8 cellular contexts compared by ENCODE assay signal in the genomic region with DNA sequence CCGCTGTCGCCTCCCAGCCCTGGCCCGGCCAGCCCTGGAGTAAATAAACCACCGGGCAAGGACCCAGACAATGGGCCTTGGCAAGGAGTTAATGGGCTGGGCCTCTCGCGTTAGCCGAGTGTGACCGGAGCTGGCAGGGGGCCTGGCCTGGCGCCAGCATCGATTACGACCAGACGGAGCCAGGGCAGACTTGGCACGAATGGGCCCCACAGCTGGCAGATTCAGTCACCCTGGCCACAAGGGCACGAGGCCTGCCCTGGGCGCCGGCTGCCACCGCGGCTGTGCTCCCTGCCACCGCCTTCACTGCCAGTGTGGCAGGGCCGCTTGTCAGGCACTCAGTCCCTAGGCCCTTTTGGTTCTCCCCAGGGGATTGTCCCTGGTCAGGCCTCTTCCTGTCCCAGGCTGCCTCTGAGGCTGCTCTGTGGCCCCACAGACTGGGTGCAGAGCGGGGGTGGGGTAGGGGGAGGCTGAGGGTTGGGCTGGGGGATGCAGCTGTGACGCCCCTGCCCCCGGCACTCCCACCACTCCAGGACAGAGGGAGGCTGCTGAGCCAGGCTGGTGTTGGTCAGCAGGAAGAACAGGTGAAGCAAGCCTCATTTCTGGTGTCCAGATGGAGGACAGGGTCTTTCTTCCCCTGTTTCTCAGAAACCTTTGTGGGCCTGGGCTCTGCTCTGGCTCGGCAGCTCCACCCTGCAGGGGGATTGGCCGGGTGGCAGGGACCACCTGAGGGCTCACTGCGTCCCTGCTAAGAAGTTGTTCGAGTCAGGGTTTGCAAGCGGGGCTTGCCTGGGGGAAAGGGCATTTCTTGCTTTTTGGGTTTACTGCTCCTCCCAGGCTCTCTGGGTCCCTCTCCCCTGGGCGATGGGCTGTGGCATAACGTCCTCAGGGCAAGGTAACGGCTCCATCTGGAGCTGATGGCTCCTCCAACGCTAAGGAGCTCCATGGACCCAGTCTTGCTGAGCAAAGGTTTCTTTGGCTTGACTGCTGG. TPM values are rescaled to one million over a fixed set of nuclear protein-coding genes. Genes with fewer than 3 reads are reported as not detected.
A peak's percentile ranks its signal among the peaks of the same experiment; 100 is the strongest.
DNase-seq lines count a peak whose midpoint lies in the region; ATAC-seq and TF ChIP-seq lines count a peak whose summit lies in the region.

No MANE protein-coding gene starts in this region.

- H3K27me3 ChIP-seq in heart left ventricle = no peaks in the 10 kb centered on the region
- no peaks in the 10 kb centered on the region for H3K27me3 ChIP-seq in Caco-2 (replicated peaks; ENCODE audit: control insufficient read depth, insufficient read depth, low read length)

- no TSS peak for BruUV-seq in Caco-2 (replicated peaks; lab: Mats Ljungman, UMichigan)

- TF ChIP-seq CTCF in heart left ventricle (IDR thresholded peaks at IDR 0.05) = no peak
- TF ChIP-seq CTCF in Caco-2 (IDR thresholded peaks at IDR 0.05; ENCODE audit: insufficient read depth in 1 of 2, low read depth in 1 of 2, low read length in 1 of 2, severe bottlenecking in 1 of 2, unreplicated experiment in 1 of 2) = no peak

- no peaks in the 10 kb centered on the region for H3K4me1 Mint-ChIP-seq in Caco-2 (ENCODE audit: low read depth, unreplicated experiment)

- whole genome bisulfite sequencing in heart left ventricle, 4 donors = 37 to 48% (median 39%) methylated on average over 21 to 32 of the region's 32 CpGs

- no peaks in the 10 kb centered on the region for H3K9me3 Mint-ChIP-seq in Caco-2 (ENCODE audit: unreplicated experiment)

- no peak overlapping the region for H3K27ac Mint-ChIP-seq in Caco-2 (ENCODE audit: unreplicated experiment)

- H3K4me3 ChIP-seq in heart left ventricle (no peak overlapping the region), Caco-2 (ENCODE audit: low read depth, low read length) (no peak overlapping the region)

- no peaks in the 10 kb centered on the region for H3K27me3 Mint-ChIP-seq in Caco-2 (ENCODE audit: insufficient read depth, unreplicated experiment)

- peak; percentile 80 for ATAC-seq in GM21786 (IDR thresholded peaks at IDR 0.05; ENCODE audit: unreplicated experiment)
- ATAC-seq in heart left ventricle = peak; percentile 93 to 97 (median 95)

- intact Hi-C loops in heart left ventricle (cut with DNase I) = loop anchor here in 6 of 10 donors (5.0 kb wide), 2 partner anchors 33 to 38 kb away; a partner anchor contains a TSS
- intact Hi-C loops in Caco-2 (cut with micrococcal nuclease; ENCODE audit: unreplicated experiment) = no loop called here

- H3K27ac ChIP-seq in heart left ventricle = peak overlapping the region in 11 of 12 donors; percentile 37 to 87 (median 69)

- H3K9me3 ChIP-seq in heart left ventricle = no peaks in the 10 kb centered on the region
- H3K9me3 ChIP-seq in Caco-2 = no peaks in the 10 kb centered on the region

- H3K4me1 ChIP-seq in heart left ventricle (peaks cover 0 to 36% (median 22%) of the 10 kb centered on the region in 12 donors), Caco-2 (no peaks in the 10 kb centered on the region)

- TF ChIP-seq POLR2A in heart left ventricle (IDR thresholded peaks at IDR 0.05) = no peak

- no peak overlapping the region for H3K4me3 Mint-ChIP-seq in Caco-2 (ENCODE audit: unreplicated experiment)

- H3K36me3 ChIP-seq in heart left ventricle (peaks cover 0 to 10% (median 0%) of the 10 kb centered on the region in 9 donors), Caco-2 (ENCODE audit: control insufficient read depth, insufficient read depth, low read length) (no peaks in the 10 kb centered on the region; the same call in 1 of the 2 replicates)

- H3K36me3 Mint-ChIP-seq in Caco-2 (ENCODE audit: insufficient read depth, unreplicated experiment) = no peaks in the 10 kb centered on the region

- POLR2A ChIA-PET in Caco-2 (lab: Charles Lee) = no interaction called here

- CTCF ChIA-PET in Caco-2 (lab: Charles Lee) = interaction anchor here (0.6 kb wide), 1 partner anchor 19 kb away, joined by 3 read pairs; no protein-coding TSS in a partner anchor

- DNase-seq in DMS53 treated with DMSO at 0.1 percent for 48 hours (lab: John Stamatoyannopoulos, UW; ENCODE audit: unreplicated experiment) = peak; percentile 91
- DNase-seq in NCI-H1092 treated with DMSO at 0.1 percent for 48 hours (lab: John Stamatoyannopoulos, UW) = peak; percentile 94
- DNase-seq in SW480 (ENCODE audit: low spot score) = peak; percentile 78
- DNase-seq in heart left ventricle = peak; percentile 92 to 97 (median 93)
- DNase-seq in pulmonary artery endothelial cell (ENCODE audit: low read depth, low spot score) = peak; percentile 45
- DNase-seq in HuH-7.5 (ENCODE audit: low spot score) = no peak
- no peak for DNase-seq in Caco-2

RNA-seq across cellular contexts. Expression of a gene that starts 30.5 kb away (rescaled TPM):
- 100 to 1,000 TPM; 189 to 446 (median 218) TPM for total RNA-seq in heart left ventricle
- 100 to 1,000 TPM; 379 to 702 TPM for polyA plus RNA-seq in heart left ventricle
- 219 and 266 TPM in 2 replicates for total RNA-seq in pulmonary artery endothelial cell
- 220 and 223 TPM in 2 replicates for total RNA-seq in Caco-2 (2022)

RNA-seq across cellular contexts. Expression of a gene that starts 39.2 kb away (rescaled TPM):
- total RNA-seq in heart left ventricle (10 to 100 TPM in 2 of 9 donors, 1 to 10 TPM in 7; 1.2 to 12.9 (median 3.5) TPM), pulmonary artery endothelial cell (1.1 and 2.5 TPM in 2 replicates), Caco-2 (2022) (78.2 and 81.5 TPM in 2 replicates)
- 1 to 10 TPM; 2.5 to 2.9 TPM for polyA plus RNA-seq in heart left ventricle

Comparison
In these comparisons a context has a peak if more than half of its experiments do, and no peak if none do; other contexts are left out.
1. DNase-seq: peak in DMS53 treated with DMSO at 0.1 percent for 48 hours (single experiment), NCI-H1092 treated with DMSO at 0.1 percent for 48 hours (single experiment), SW480 (single experiment), heart left ventricle (5 of 5) and pulmonary artery endothelial cell (single experiment); none in HuH-7.5 (single experiment) and Caco-2 (0 of 2).